ENCODE assay signal across 23 cellular contexts in genomic region chr3:94616833-94617232, GRCh38.
A peak's percentile ranks its signal among the peaks of the same experiment; 100 is the strongest.
DNase-seq lines count a peak whose midpoint lies in the region; ATAC-seq and TF ChIP-seq lines count a peak whose summit lies in the region.
"Had no signal": no experiment of that assay in that cellular context is flagged by ENCODE, and none has a peak within 500 bp of the region (broad histone marks: within the 10 kb centered on the region; RNA-seq: fewer than 3 reads in every experiment).

No MANE protein-coding gene starts in this region.

- peak; percentile 55 for ATAC-seq in body of pancreas
- ATAC-seq in lower lobe of right lung: peak; percentile 60 to 80
- ATAC-seq: activated T-helper 17 cell treated with anti-CD3 and anti-CD28 coated beads, Interleukin-2, amount 50 U/mL, for 72 hours; T-helper 17 cell had no signal

- H3K4me1 ChIP-seq in body of pancreas (peaks cover 16% of the 10 kb centered on the region), lower lobe of right lung (no peaks in the 10 kb centered on the region)
- H3K4me1 ChIP-seq: uterus had no signal

- intact Hi-C loops in body of pancreas (cut with DNase I): no loop called here
- intact Hi-C loops in lower lobe of right lung (cut with DNase I): no loop called here

- TF ChIP-seq CTCF in body of pancreas (IDR thresholded peaks at IDR 0.05) (no peak), lower lobe of right lung (IDR thresholded peaks at IDR 0.05) (no peak), coronary artery (IDR thresholded peaks at IDR 0.05) (no peak)

- H3K4me3 ChIP-seq in body of pancreas (no peak overlapping the region), lower lobe of right lung (no peak overlapping the region), coronary artery (no peak overlapping the region)
- H3K4me3 ChIP-seq: dorsolateral prefrontal cortex, lung, sigmoid colon, uterus had no signal

- H3K9me3 ChIP-seq in body of pancreas: no peaks in the 10 kb centered on the region
- no peaks in the 10 kb centered on the region for H3K9me3 ChIP-seq in lower lobe of right lung
- H3K9me3 ChIP-seq: sigmoid colon, uterus had no signal

- peak; percentile 94 for DNase-seq in DMS53 (lab: John Stamatoyannopoulos, UW)
- peak; percentile 1 for DNase-seq in HT1080 (ENCODE audit: low read depth)
- no peak for DNase-seq in body of pancreas
- DNase-seq in lower lobe of right lung: no peak
- no peak for DNase-seq in RPMI8226
- DNase-seq in NCI-H1105 treated with DMSO at 0.1 percent for 48 hours (lab: John Stamatoyannopoulos, UW): no peak
- no peak for DNase-seq in coronary artery (ENCODE audit: low spot score)
- no peak for DNase-seq in effector CD8-positive, alpha-beta T cell (lab: John Stamatoyannopoulos, UW)
- DNase-seq: activated CD4-positive, alpha-beta memory T cell treated with anti-CD3 and anti-CD28 coated beads, Interleukin-2, amount 10 ng/mL, durations not matched to agents 7 days and 5 days; activated CD4-positive, alpha-beta T cell treated with anti-CD3 and anti-CD28 coated beads for 1 hour; aorta; dorsolateral prefrontal cortex; Karpas-422; MV-4-11; NCI-H524 treated with DMSO at 0.1 percent for 48 hours; sigmoid colon; stimulated activated CD4-positive, alpha-beta T cell treated with anti-CD3 and anti-CD28 coated beads, Interleukin-15, amount 100 ng/mL, for 24 hours; stimulated activated naive CD4-positive, alpha-beta T cell treated with Interleukin-2 at 50 U/mL for 16 hours; T-helper 17 cell; uterus had no signal

- 68 to 70% methylated on average over 2 of the region's 2 CpGs for WGBS in body of pancreas, 2 donors

- no peaks in the 10 kb centered on the region for H3K27me3 ChIP-seq in body of pancreas
- H3K27me3 ChIP-seq in lower lobe of right lung (ENCODE audit: low read depth): no peaks in the 10 kb centered on the region
- H3K27me3 ChIP-seq: sigmoid colon, uterus had no signal

- no peaks in the 10 kb centered on the region for H3K36me3 ChIP-seq in body of pancreas (replicated peaks in 1 of 2; ENCODE audit: insufficient read depth in 1 of 2, low read depth in 2 of 2)
- H3K36me3 ChIP-seq in lower lobe of right lung: no peaks in the 10 kb centered on the region
- H3K36me3 ChIP-seq: sigmoid colon, uterus had no signal

- no peak for TF ChIP-seq POLR2A in body of pancreas (IDR thresholded peaks at IDR 0.05)

- peak overlapping the region in 1 of 4 donors; percentile 7 for H3K27ac ChIP-seq in body of pancreas
- H3K27ac ChIP-seq in lower lobe of right lung: no peak overlapping the region
- H3K27ac ChIP-seq in coronary artery: no peak overlapping the region
- H3K27ac ChIP-seq: C4-2B, sigmoid colon, uterus had no signal

Comparison
In these comparisons a context has a peak if more than half of its experiments do, and no peak if none do; other contexts are left out.
1. DNase-seq: peak in DMS53 (single experiment) and HT1080 (single experiment); none in body of pancreas (0 of 4), lower lobe of right lung (single experiment), RPMI8226 (single experiment), NCI-H1105 treated with DMSO at 0.1 percent for 48 hours (single experiment), coronary artery (single experiment) and effector CD8-positive, alpha-beta T cell (single experiment).